8 cellular contexts compared by ENCODE assay signal in genomic region chr5:36878421-36879088, GRCh38. TPM values are rescaled to one million over a fixed set of nuclear protein-coding genes. Genes with fewer than 3 reads are reported as not detected.
DNase-seq lines count a peak whose midpoint lies in the region; ATAC-seq and TF ChIP-seq lines count a peak whose summit lies in the region.

No MANE protein-coding gene starts in this region.

- H3K36me3 Mint-ChIP-seq in WTC11, result no peaks in the 10 kb centered on the region; the same call in 1 of the 2 replicates

- H3K4me3 ChIP-seq in DND-41 (ENCODE audit: low read depth in 1 of 2, low read length in 2 of 2), result peak overlapping the region; percentile 75 to 94

- in situ Hi-C loops in KBM-7 (cut with MboI; ENCODE audit: low pct_unique_long_range_greater_than_20kb, low sequenced_read_pairs), result no loop called here

- no peak overlapping the region for H2AFZ ChIP-seq in DND-41 (ENCODE audit: low read depth, low read length)

- H3K79me2 ChIP-seq in DND-41 (ENCODE audit: insufficient read depth, low read length), result peaks cover 99% of the 10 kb centered on the region

- CTCF ChIA-PET in WTC11 (lab: Charles Lee), result interaction anchor here (0.9 to 5.0 kb wide), 6 partner anchors 8 to 139 kb away, joined by 3 to 23 read pairs (median 6); no protein-coding TSS in a partner anchor

- DNase-seq in DND-41 (no peak), KBM-7 (peak; percentile 28), WTC11 (ENCODE audit: low spot score) (peak; percentile 66), foreskin keratinocyte (no peak), posterior vena cava (ENCODE audit: low spot score) (peak; percentile 37), NCI-H1436 treated with DMSO at 0.1 percent for 48 hours (lab: John Stamatoyannopoulos, UW) (no peak)
- DNase-seq in central memory CD4-positive, alpha-beta T cell, result no peak

- TF ChIP-seq CTCF in DND-41 (IDR thresholded peaks at IDR 0.05; ENCODE audit: borderline replicate concordance, extremely low read depth, low read length, poor library complexity, severe bottlenecking) (no peak), WTC11 (IDR thresholded peaks at IDR 0.05) (no peak), foreskin keratinocyte (conservative IDR thresholded peaks at IDR 0.05) (no peak)

- ATAC-seq in DND-41 (ENCODE audit: insufficient read depth, low read depth), result no peak
- peak; percentile 63 for ATAC-seq in WTC11
- no peak for ATAC-seq in foreskin keratinocyte
- no peak for ATAC-seq in HG03521 (IDR thresholded peaks at IDR 0.05; ENCODE audit: unreplicated experiment)

- H3K27me3 ChIP-seq in DND-41 (ENCODE audit: insufficient read depth, low read length, poor library complexity) (no peaks in the 10 kb centered on the region), foreskin keratinocyte (no peaks in the 10 kb centered on the region)

- H3K9me3 ChIP-seq in DND-41 (ENCODE audit: insufficient read depth, low read length, severe bottlenecking), result no peaks in the 10 kb centered on the region

- H4K20me1 ChIP-seq in DND-41 (ENCODE audit: insufficient read depth, low read length), result peaks cover 68% of the 10 kb centered on the region

- H3K27ac ChIP-seq in DND-41 (ENCODE audit: low read length) (peak overlapping the region; percentile 94), foreskin keratinocyte (peak overlapping the region; percentile 94)

- H3K27me3 Mint-ChIP-seq in WTC11 (ENCODE audit: low read depth), result no peaks in the 10 kb centered on the region

- H3K4me1 ChIP-seq in DND-41 (ENCODE audit: insufficient read depth, low read length), result peaks cover 56% of the 10 kb centered on the region
- H3K4me1 ChIP-seq in foreskin keratinocyte, result peaks cover 18% of the 10 kb centered on the region

- POLR2A ChIA-PET in WTC11 (lab: Charles Lee), result interaction anchor here (0.6 to 1.0 kb wide), 3 partner anchors 34 to 134 kb away, joined by 5 to 7 read pairs (median 5); no protein-coding TSS in a partner anchor

- intact Hi-C loops in posterior vena cava (cut with DNase I), result loop anchor here in 1 of 2 donors (10.0 kb wide), 1 partner anchor 144 kb away; no protein-coding TSS in a partner anchor

- H3K9ac ChIP-seq in DND-41 (ENCODE audit: low read depth, low read length), result peak overlapping the region; percentile 98

- H3K4me3 Mint-ChIP-seq in WTC11, result peak overlapping the region; percentile 94

- peak overlapping the region; percentile 91 for H3K27ac Mint-ChIP-seq in WTC11

- H3K4me2 ChIP-seq in DND-41 (ENCODE audit: insufficient read depth, low read length), result peak overlapping the region; percentile 91

- peaks cover 5% of the 10 kb centered on the region for H3K36me3 ChIP-seq in DND-41 (ENCODE audit: insufficient read depth, low read length)

- H3K9me3 Mint-ChIP-seq in WTC11, result no peaks in the 10 kb centered on the region

- H3K4me1 Mint-ChIP-seq in WTC11, result peaks cover 34% of the 10 kb centered on the region

TF ChIP-seq in WTC11, 78 proteins besides CTCF, POLR2A, EP300 and RAD21:
- TF ChIP-seq IRF1 (CRISPR knock-in tag; IDR thresholded peaks at IDR 0.05) (no peak), ZNF396 (CRISPR knock-in tag; IDR thresholded peaks at IDR 0.05; ENCODE audit: borderline replicate concordance) (no peak), ATF1 (CRISPR knock-in tag; IDR thresholded peaks at IDR 0.05) (no peak), GRHL2 (CRISPR knock-in tag; IDR thresholded peaks at IDR 0.05; ENCODE audit: insufficient replicate concordance, severe bottlenecking) (no peak), EMX1 (CRISPR knock-in tag; IDR thresholded peaks at IDR 0.05) (no peak), ZNF671 (CRISPR knock-in tag; IDR thresholded peaks at IDR 0.05) (no peak), ZNF281 (CRISPR knock-in tag; IDR thresholded peaks at IDR 0.05) (no peak), NR1H2 (CRISPR knock-in tag; IDR thresholded peaks at IDR 0.05) (no peak), ZNF219 (CRISPR knock-in tag; IDR thresholded peaks at IDR 0.05; ENCODE audit: borderline replicate concordance) (no peak), SP1 (CRISPR knock-in tag; conservative IDR thresholded peaks at IDR 0.05) (no peak), NFATC4 (CRISPR knock-in tag; IDR thresholded peaks at IDR 0.05) (no peak), ZNF263 (CRISPR knock-in tag; IDR thresholded peaks at IDR 0.05; ENCODE audit: low read depth) (no peak), NR3C1 (CRISPR knock-in tag; conservative IDR thresholded peaks at IDR 0.05; ENCODE audit: low read depth) (no peak), FOXJ3 (CRISPR knock-in tag; IDR thresholded peaks at IDR 0.05; ENCODE audit: borderline replicate concordance) (no peak), TCF7 (CRISPR knock-in tag; IDR thresholded peaks at IDR 0.05; ENCODE audit: low read depth) (no peak), TEAD1 (CRISPR knock-in tag; IDR thresholded peaks at IDR 0.05) (no peak), IRF2 (CRISPR knock-in tag; IDR thresholded peaks at IDR 0.05; ENCODE audit: borderline replicate concordance, low read depth) (no peak), CDX4 (CRISPR knock-in tag; IDR thresholded peaks at IDR 0.05; ENCODE audit: borderline replicate concordance) (no peak), CBFB (CRISPR knock-in tag; IDR thresholded peaks at IDR 0.05; ENCODE audit: low read depth) (no peak)
- TF ChIP-seq, protein P1, sequence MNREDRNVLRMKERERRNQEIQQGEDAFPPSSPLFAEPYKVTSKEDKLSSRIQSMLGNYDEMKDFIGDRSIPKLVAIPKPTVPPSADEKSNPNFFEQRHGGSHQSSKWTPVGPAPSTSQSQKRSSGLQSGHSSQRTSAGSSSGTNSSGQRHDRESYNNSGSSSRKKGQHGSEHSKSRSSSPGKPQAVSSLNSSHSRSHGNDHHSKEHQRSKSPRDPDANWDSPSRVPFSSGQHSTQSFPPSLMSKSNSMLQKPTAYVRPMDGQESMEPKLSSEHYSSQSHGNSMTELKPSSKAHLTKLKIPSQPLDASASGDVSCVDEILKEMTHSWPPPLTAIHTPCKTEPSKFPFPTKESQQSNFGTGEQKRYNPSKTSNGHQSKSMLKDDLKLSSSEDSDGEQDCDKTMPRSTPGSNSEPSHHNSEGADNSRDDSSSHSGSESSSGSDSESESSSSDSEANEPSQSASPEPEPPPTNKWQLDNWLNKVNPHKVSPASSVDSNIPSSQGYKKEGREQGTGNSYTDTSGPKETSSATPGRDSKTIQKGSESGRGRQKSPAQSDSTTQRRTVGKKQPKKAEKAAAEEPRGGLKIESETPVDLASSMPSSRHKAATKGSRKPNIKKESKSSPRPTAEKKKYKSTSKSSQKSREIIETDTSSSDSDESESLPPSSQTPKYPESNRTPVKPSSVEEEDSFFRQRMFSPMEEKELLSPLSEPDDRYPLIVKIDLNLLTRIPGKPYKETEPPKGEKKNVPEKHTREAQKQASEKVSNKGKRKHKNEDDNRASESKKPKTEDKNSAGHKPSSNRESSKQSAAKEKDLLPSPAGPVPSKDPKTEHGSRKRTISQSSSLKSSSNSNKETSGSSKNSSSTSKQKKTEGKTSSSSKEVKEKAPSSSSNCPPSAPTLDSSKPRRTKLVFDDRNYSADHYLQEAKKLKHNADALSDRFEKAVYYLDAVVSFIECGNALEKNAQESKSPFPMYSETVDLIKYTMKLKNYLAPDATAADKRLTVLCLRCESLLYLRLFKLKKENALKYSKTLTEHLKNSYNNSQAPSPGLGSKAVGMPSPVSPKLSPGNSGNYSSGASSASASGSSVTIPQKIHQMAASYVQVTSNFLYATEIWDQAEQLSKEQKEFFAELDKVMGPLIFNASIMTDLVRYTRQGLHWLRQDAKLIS (CRISPR knock-in tag; IDR thresholded peaks at IDR 0.05; ENCODE audit: borderline replicate concordance), result no peak

RNA-seq across cellular contexts. Expression of gene NIPBL, which starts 2.0 kb away (rescaled TPM):
- total RNA-seq in WTC11 (2021) (45.8 to 52.8 TPM (median 48.3 TPM) in 3 replicates), foreskin keratinocyte (22.8 and 24.9 TPM in 2 replicates), posterior vena cava (10 to 100 TPM; 49.3 to 58.6 TPM)
- 7.4 and 7.8 TPM in 2 replicates for polyA plus RNA-seq in foreskin keratinocyte

Comparison
In these comparisons a context has a peak if more than half of its experiments do, and no peak if none do; other contexts are left out.
1. DNase-seq: peak in KBM-7 (single experiment), WTC11 (single experiment) and posterior vena cava (single experiment); none in DND-41 (single experiment), foreskin keratinocyte (0 of 2), NCI-H1436 treated with DMSO at 0.1 percent for 48 hours (single experiment) and central memory CD4-positive, alpha-beta T cell (single experiment).